In genomic region chr3:109685084-109686079, GRCh38 we compare ENCODE assay signal across 9 cellular contexts.
DNase-seq lines count a peak whose midpoint lies in the region; ATAC-seq, FAIRE-seq and TF ChIP-seq lines count a peak whose summit lies in the region.
"Had no signal": no experiment of that assay in that cellular context is flagged by ENCODE, and none has a peak within 500 bp of the region (broad histone marks: within the 10 kb centered on the region; RNA-seq: fewer than 3 reads in every experiment).

No MANE protein-coding gene starts in this region.

- BruUV-seq in endothelial cell of umbilical vein (replicated peaks; lab: Mats Ljungman, UMichigan) (no TSS peak), Caco-2 (replicated peaks; lab: Mats Ljungman, UMichigan) (no TSS peak)

- H3K9me3 ChIP-seq in MG63 (peaks cover 16% of the 10 kb centered on the region), endothelial cell of umbilical vein (replicated peaks; ENCODE audit: control insufficient read depth, insufficient read depth, low read length) (no peaks in the 10 kb centered on the region), muscle layer of duodenum (ENCODE audit: control insufficient read depth in 1 of 2, low read length in 2 of 2) (peaks cover 0 to 5% of the 10 kb centered on the region in 2 donors), Caco-2 (no peaks in the 10 kb centered on the region)

- CTCF ChIA-PET in endothelial cell of umbilical vein (lab: Charles Lee) (no interaction called here), Caco-2 (lab: Charles Lee) (no interaction called here)

- FAIRE-seq in endothelial cell of umbilical vein (lab: Jason Lieb, UNC) = no peak

- POLR2A ChIA-PET in endothelial cell of umbilical vein (lab: Charles Lee) = no interaction called here
- POLR2A ChIA-PET in Caco-2 (lab: Charles Lee) = no interaction called here

- TF ChIP-seq CTCF in endothelial cell of umbilical vein (IDR thresholded peaks at IDR 0.05; ENCODE audit: extremely low read depth in 1 of 2, insufficient read depth in 1 of 2, low read depth in 1 of 2, low read length in 2 of 2) = no peak
- no peak for TF ChIP-seq CTCF in Caco-2 (IDR thresholded peaks at IDR 0.05; ENCODE audit: insufficient read depth in 1 of 2, low read depth in 1 of 2, low read length in 1 of 2, severe bottlenecking in 1 of 2, unreplicated experiment in 1 of 2)

- no peak overlapping the region for H2AFZ ChIP-seq in endothelial cell of umbilical vein (ENCODE audit: low read depth, low read length)

- no peaks in the 10 kb centered on the region for H3K9me1 ChIP-seq in endothelial cell of umbilical vein (replicated peaks; ENCODE audit: control insufficient read depth, extremely low read depth, insufficient read depth, low read length)

- H3K27ac Mint-ChIP-seq in Caco-2 (ENCODE audit: unreplicated experiment) = no peak overlapping the region
- no peak overlapping the region for H3K27ac Mint-ChIP-seq in activated naive CD4-positive, alpha-beta T cell treated with anti-CD3 and anti-CD28 coated beads, Interleukin-2, amount 50 U/mL, for 72 hours

- H3K4me3 Mint-ChIP-seq in Caco-2 (ENCODE audit: unreplicated experiment) = no peak overlapping the region

- no peaks in the 10 kb centered on the region for H3K27me3 Mint-ChIP-seq in Caco-2 (ENCODE audit: insufficient read depth, unreplicated experiment)

- no peak overlapping the region for H3K4me2 ChIP-seq in endothelial cell of umbilical vein (ENCODE audit: insufficient read depth, low read length)

- H3K36me3 ChIP-seq in MG63 (no peaks in the 10 kb centered on the region), endothelial cell of umbilical vein (ENCODE audit: control insufficient read depth in 2 of 2, extremely low read depth in 1 of 2, insufficient read depth in 2 of 2, low read length in 2 of 2) (no peaks in the 10 kb centered on the region), muscle layer of duodenum (ENCODE audit: control insufficient read depth in 1 of 2, insufficient read depth in 2 of 2, low read length in 2 of 2) (no peaks in the 10 kb centered on the region), Caco-2 (ENCODE audit: control insufficient read depth, insufficient read depth, low read length) (no peaks in the 10 kb centered on the region)

- H3K9ac ChIP-seq in endothelial cell of umbilical vein (replicated peaks; ENCODE audit: extremely low read depth, insufficient read depth, low read length) = no peak overlapping the region

- H3K36me3 Mint-ChIP-seq in Caco-2 (ENCODE audit: insufficient read depth, unreplicated experiment) = no peaks in the 10 kb centered on the region
- no peaks in the 10 kb centered on the region for H3K36me3 Mint-ChIP-seq in activated naive CD4-positive, alpha-beta T cell treated with anti-CD3 and anti-CD28 coated beads, Interleukin-2, amount 50 U/mL, for 72 hours

- no peak for ATAC-seq in activated naive CD4-positive, alpha-beta T cell treated with anti-CD3 and anti-CD28 coated beads, Interleukin-2, amount 50 U/mL, for 72 hours

- H3K4me1 ChIP-seq in endothelial cell of umbilical vein (ENCODE audit: control insufficient read depth, extremely low read depth, insufficient read depth, low read length) (no peaks in the 10 kb centered on the region), muscle layer of duodenum (ENCODE audit: control insufficient read depth in 1 of 2, insufficient read depth in 2 of 2, low read length in 2 of 2) (peaks cover 0 to 7% of the 10 kb centered on the region in 2 donors), Caco-2 (no peaks in the 10 kb centered on the region)

- no peaks in the 10 kb centered on the region for H4K20me1 ChIP-seq in endothelial cell of umbilical vein (replicated peaks; ENCODE audit: control insufficient read depth, extremely low read depth, insufficient read depth, low read length)

- intact Hi-C loops in endothelial cell of umbilical vein (cut with micrococcal nuclease) = no loop called here
- intact Hi-C loops in Caco-2 (cut with micrococcal nuclease; ENCODE audit: unreplicated experiment) = no loop called here

- no peaks in the 10 kb centered on the region for H3K4me1 Mint-ChIP-seq in Caco-2 (ENCODE audit: low read depth, unreplicated experiment)

- H3K27ac ChIP-seq in endothelial cell of umbilical vein (ENCODE audit: insufficient read depth, low read depth, low read length) = no peak overlapping the region
- H3K27ac ChIP-seq in muscle layer of duodenum (ENCODE audit: low read length) = peak overlapping the region; percentile 68

- H3K27me3 ChIP-seq in MG63 (no peaks in the 10 kb centered on the region), endothelial cell of umbilical vein (ENCODE audit: control insufficient read depth in 2 of 2, insufficient read depth in 2 of 2, low read length in 2 of 2) (no peaks in the 10 kb centered on the region), muscle layer of duodenum (ENCODE audit: low read depth, low read length) (no peaks in the 10 kb centered on the region), Caco-2 (replicated peaks; ENCODE audit: control insufficient read depth, insufficient read depth, low read length) (no peaks in the 10 kb centered on the region)

- H3K4me3 ChIP-seq in MG63 = peak overlapping the region; percentile 5
- no peak overlapping the region for H3K4me3 ChIP-seq in endothelial cell of umbilical vein (replicated peaks in 1 of 3; ENCODE audit: insufficient read depth in 1 of 3, low read depth in 1 of 3, low read length in 3 of 3)
- H3K4me3 ChIP-seq in muscle layer of duodenum (ENCODE audit: low read depth in 1 of 2, low read length in 2 of 2) = no peak overlapping the region
- no peak overlapping the region for H3K4me3 ChIP-seq in Caco-2 (ENCODE audit: low read depth, low read length)

- H3K79me2 ChIP-seq in endothelial cell of umbilical vein (ENCODE audit: control insufficient read depth, insufficient read depth, low read length) = no peaks in the 10 kb centered on the region

- peaks cover 4% of the 10 kb centered on the region for H3K9me3 Mint-ChIP-seq in Caco-2 (ENCODE audit: unreplicated experiment)
- H3K9me3 Mint-ChIP-seq in activated naive CD4-positive, alpha-beta T cell treated with anti-CD3 and anti-CD28 coated beads, Interleukin-2, amount 50 U/mL, for 72 hours = peaks cover 4 to 6% of the 10 kb centered on the region in 2 donors

- dilution Hi-C loops in endothelial cell of umbilical vein (cut with MboI; ENCODE audit: extremely low pct_ligation_motif_present, low sequenced_read_pairs) = no loop called here

- peak; percentile 86 for DNase-seq in AG08395 (ENCODE audit: low spot score)
- DNase-seq in MG63 = peak; percentile 99
- no peak for DNase-seq in endothelial cell of umbilical vein (ENCODE audit: low read depth, low spot score)
- no peak for DNase-seq in Caco-2
- DNase-seq in activated naive CD4-positive, alpha-beta T cell treated with anti-CD3 and anti-CD28 coated beads, Interleukin-2, amount 50 U/mL, for 72 hours (ENCODE audit: low spot score in 2 of 2) = no peak
- no peak for DNase-seq in NCI-H510A treated with DMSO at 0.1 percent for 48 hours (lab: John Stamatoyannopoulos, UW)
- no peak for DNase-seq in NCI-H1417 (lab: John Stamatoyannopoulos, UW)
- DNase-seq: T-helper 2 cell had no signal

- no peak for TF ChIP-seq POLR2A in endothelial cell of umbilical vein (IDR thresholded peaks at IDR 0.05; ENCODE audit: low read depth, low read length)

TF ChIP-seq in endothelial cell of umbilical vein, 7 proteins besides CTCF, POLR2A, EP300 and RAD21:
- TF ChIP-seq GATA2 (IDR thresholded peaks at IDR 0.05; ENCODE audit: insufficient read depth, insufficient read length, low read depth, low read length) = no peak
- TF ChIP-seq POLR2AphosphoS5 (IDR thresholded peaks at IDR 0.05; ENCODE audit: insufficient read depth, low read depth, low read length) = no peak
- peak; percentile 6 for TF ChIP-seq FOS (IDR thresholded peaks at IDR 0.05; ENCODE audit: borderline replicate concordance, insufficient read depth, low read length)
- TF ChIP-seq JUN (IDR thresholded peaks at IDR 0.05; ENCODE audit: borderline replicate concordance, insufficient read depth, insufficient read length, low read depth) = no peak

Comparison
In these comparisons a context has a peak if more than half of its experiments do, and no peak if none do; other contexts are left out.
1. DNase-seq: peak in AG08395 (single experiment) and MG63 (single experiment); none in endothelial cell of umbilical vein (single experiment), Caco-2 (0 of 2), activated naive CD4-positive, alpha-beta T cell treated with anti-CD3 and anti-CD28 coated beads, Interleukin-2, amount 50 U/mL, for 72 hours (0 of 2), NCI-H510A treated with DMSO at 0.1 percent for 48 hours (single experiment) and NCI-H1417 (0 of 3).